Comparison of ENCODE assay signal across 7 cellular contexts in the genomic region with DNA sequence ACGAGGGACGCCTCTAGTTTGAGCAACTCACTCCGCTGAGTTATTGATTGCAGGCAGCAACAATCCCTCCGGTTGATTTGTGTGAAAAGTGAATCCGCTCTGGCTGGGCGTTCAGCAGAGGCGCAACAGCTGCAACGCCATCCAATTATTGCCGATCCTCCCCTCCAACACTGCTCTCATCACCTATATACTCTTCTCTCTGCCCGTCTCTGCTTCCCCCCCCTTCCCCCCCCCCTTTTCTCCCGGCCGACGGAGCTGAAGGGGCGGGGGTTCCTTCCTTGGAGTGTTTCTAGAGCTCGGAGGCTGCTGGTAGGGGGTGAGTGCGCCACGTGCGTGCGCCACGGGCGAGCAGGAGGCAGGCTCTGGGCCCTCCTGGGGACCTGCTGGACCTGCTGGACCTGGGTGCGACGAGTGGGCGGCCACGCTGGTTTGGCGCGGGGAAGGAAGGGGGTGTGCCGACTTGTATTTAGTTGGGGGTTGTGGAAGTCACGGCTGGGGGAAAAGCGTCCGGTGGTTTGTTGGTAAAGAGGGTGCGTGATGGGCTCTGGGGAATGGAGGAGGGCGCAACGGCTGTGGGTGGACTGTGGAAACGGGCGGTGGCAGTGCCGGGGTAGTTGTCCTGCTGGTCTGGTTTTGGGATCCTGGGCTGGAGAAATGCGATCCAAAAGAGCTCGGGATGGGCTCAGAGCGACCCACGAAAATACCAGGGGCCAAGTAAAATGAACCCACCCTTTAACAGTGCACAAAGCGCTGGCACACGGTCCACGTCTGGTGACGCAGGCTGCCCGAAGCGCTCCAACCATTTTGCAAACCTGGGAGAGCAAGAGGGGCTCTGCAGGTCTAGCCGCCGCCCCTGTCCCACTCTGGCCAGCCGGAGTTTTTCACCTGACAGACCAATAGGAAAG. TPM values are rescaled to one million over a fixed set of nuclear protein-coding genes. Genes with fewer than 3 reads are reported as not detected.
DNase-seq lines count a peak whose midpoint lies in the region; ATAC-seq and TF ChIP-seq lines count a peak whose summit lies in the region.

No MANE protein-coding gene starts in this region.

- H2AFZ ChIP-seq in neural progenitor cell (replicated peaks): peak overlapping the region; percentile 81

- no peak overlapping the region for H3K9ac ChIP-seq in neural progenitor cell

- no peaks in the 10 kb centered on the region for H3K36me3 Mint-ChIP-seq in T-cell
- no peaks in the 10 kb centered on the region for H3K36me3 Mint-ChIP-seq in neural progenitor cell

- peak; percentile 51 for TF ChIP-seq POLR2A in GM19099 (IDR thresholded peaks at IDR 0.05; ENCODE audit: extremely low read depth, insufficient read length, low read depth)

- POLR2A ChIA-PET in T-cell (lab: Charles Lee): interaction anchor here in 1 of 2 donors (0.6 kb wide), 1 partner anchor 1759 kb away, joined by 4 read pairs; no protein-coding TSS in a partner anchor

- H3K27me3 Mint-ChIP-seq in T-cell: peaks cover 41 to 50% of the 10 kb centered on the region in 2 donors
- H3K27me3 Mint-ChIP-seq in neural progenitor cell (ENCODE audit: insufficient read depth, low read depth): peaks cover 11% of the 10 kb centered on the region

- H3K27ac ChIP-seq in neural progenitor cell: no peak overlapping the region

- peak overlapping the region; percentile 57 for H3K4me3 ChIP-seq in neural progenitor cell

- H3K36me3 ChIP-seq in neural progenitor cell: no peaks in the 10 kb centered on the region

- H3K9me3 ChIP-seq in neural progenitor cell (ENCODE audit: low read depth): no peaks in the 10 kb centered on the region

- no peaks in the 10 kb centered on the region for H4K20me1 ChIP-seq in neural progenitor cell (ENCODE audit: low read depth)

- H3K27ac Mint-ChIP-seq in T-cell: no peak overlapping the region
- no peak overlapping the region for H3K27ac Mint-ChIP-seq in neural progenitor cell

- ATAC-seq in HG03280 (IDR thresholded peaks at IDR 0.05; ENCODE audit: unreplicated experiment) (peak; percentile 28), T-cell (replicated peaks in 1 of 4) (no peak)

- no peak for DNase-seq in T-cell
- peak; percentile 48 for DNase-seq in foreskin melanocyte
- DNase-seq in neural progenitor cell (ENCODE audit: low spot score): peak; percentile 66
- no peak for DNase-seq in D341Med (ENCODE audit: low spot score)
- no peak for DNase-seq in activated CD4-positive, alpha-beta T cell treated with anti-CD3 and anti-CD28 coated beads for 1 hour

- H3K4me1 Mint-ChIP-seq in T-cell: peaks cover 5 to 8% (median 7%) of the 10 kb centered on the region in 3 donors
- H3K4me1 Mint-ChIP-seq in neural progenitor cell: peaks cover 16% of the 10 kb centered on the region

- peaks cover 9% of the 10 kb centered on the region for H3K4me1 ChIP-seq in neural progenitor cell

- no peaks in the 10 kb centered on the region for H3K79me2 ChIP-seq in neural progenitor cell (ENCODE audit: low read depth)

- CTCF ChIA-PET in T-cell (lab: Charles Lee): interaction anchor here in 1 of 2 donors (0.6 kb wide), 1 partner anchor 338 kb away, joined by 3 read pairs; no protein-coding TSS in a partner anchor

- H3K27me3 ChIP-seq in neural progenitor cell: peaks cover 68% of the 10 kb centered on the region

- peak overlapping the region in 2 of 3 donors; percentile 39 to 63 for H3K4me3 Mint-ChIP-seq in T-cell
- H3K4me3 Mint-ChIP-seq in neural progenitor cell: peak overlapping the region; percentile 86

- H3F3A ChIP-seq in neural progenitor cell (ENCODE audit: low read depth): peaks cover 15% of the 10 kb centered on the region

- no peak for TF ChIP-seq CTCF in neural progenitor cell (IDR thresholded peaks at IDR 0.05)

- H3K9me3 Mint-ChIP-seq in T-cell: no peaks in the 10 kb centered on the region
- H3K9me3 Mint-ChIP-seq in neural progenitor cell: no peaks in the 10 kb centered on the region

- H3K4me2 ChIP-seq in neural progenitor cell: peak overlapping the region; percentile 86

RNA-seq across cellular contexts. Expression of a gene that starts 6.4 kb away (rescaled TPM):
- 1 to 10 TPM; 2.5 to 9.4 (median 4.4) TPM for total RNA-seq in T-cell
- total RNA-seq in neural progenitor cell (ENCODE audit: low replicate concordance): 0.26 and 0.68 TPM in 2 replicates

Comparison
In these comparisons a context has a peak if more than half of its experiments do, and no peak if none do; other contexts are left out.
1. DNase-seq: peak in foreskin melanocyte (single experiment) and neural progenitor cell (single experiment); none in T-cell (0 of 34), D341Med (single experiment) and activated CD4-positive, alpha-beta T cell treated with anti-CD3 and anti-CD28 coated beads for 1 hour (single experiment).